In genomic region chr10:117166420-117167345, GRCh38 we compare ENCODE assay signal across 2 cellular contexts.
TF ChIP-seq lines count a peak whose summit lies in the region.

No MANE protein-coding gene starts in this region.

TF ChIP-seq in SK-N-SH, 30 proteins besides CTCF, POLR2A, EP300 and RAD21 (continued from another document):
- TF ChIP-seq NRF1 (IDR thresholded peaks at IDR 0.05; ENCODE audit: low read depth, low read length) (no peak), RFX5 (IDR thresholded peaks at IDR 0.05; ENCODE audit: low read length) (no peak)

TF ChIP-seq in SK-N-SH treated with all-trans-retinoic acid at 6 μM for 48 hours, 23 proteins besides CTCF, POLR2A, EP300 and RAD21 (continued from another document):
- TF ChIP-seq TSHZ2 (CRISPR knock-in tag; IDR thresholded peaks at IDR 0.05) (no peak), CSRNP3 (CRISPR knock-in tag; IDR thresholded peaks at IDR 0.05) (no peak), ZFP30 (CRISPR knock-in tag; IDR thresholded peaks at IDR 0.05) (no peak)
- TF ChIP-seq, protein P1, sequence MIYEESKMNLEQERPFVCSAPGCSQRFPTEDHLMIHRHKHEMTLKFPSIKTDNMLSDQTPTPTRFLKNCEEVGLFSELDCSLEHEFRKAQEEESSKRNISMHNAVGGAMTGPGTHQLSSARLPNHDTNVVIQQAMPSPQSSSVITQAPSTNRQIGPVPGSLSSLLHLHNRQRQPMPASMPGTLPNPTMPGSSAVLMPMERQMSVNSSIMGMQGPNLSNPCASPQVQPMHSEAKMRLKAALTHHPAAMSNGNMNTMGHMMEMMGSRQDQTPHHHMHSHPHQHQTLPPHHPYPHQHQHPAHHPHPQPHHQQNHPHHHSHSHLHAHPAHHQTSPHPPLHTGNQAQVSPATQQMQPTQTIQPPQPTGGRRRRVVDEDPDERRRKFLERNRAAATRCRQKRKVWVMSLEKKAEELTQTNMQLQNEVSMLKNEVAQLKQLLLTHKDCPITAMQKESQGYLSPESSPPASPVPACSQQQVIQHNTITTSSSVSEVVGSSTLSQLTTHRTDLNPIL (CRISPR knock-in tag; IDR thresholded peaks at IDR 0.05; ENCODE audit: low read depth): no peak
